Comparison of ENCODE assay signal across 20 cellular contexts in genomic region chr6:12419626-12420272, GRCh38.
DNase-seq lines count a peak whose midpoint lies in the region; ATAC-seq and TF ChIP-seq lines count a peak whose summit lies in the region.
"Had no signal": no experiment of that assay in that cellular context is flagged by ENCODE, and none has a peak within 500 bp of the region (broad histone marks: within the 10 kb centered on the region; RNA-seq: fewer than 3 reads in every experiment).

No MANE protein-coding gene starts in this region.

- H3K36me3 ChIP-seq in tibial artery, result no peaks in the 10 kb centered on the region
- H3K36me3 ChIP-seq: sigmoid colon had no signal

- H3K27ac ChIP-seq in tibial artery, result peak overlapping the region; percentile 32 to 55

- no peaks in the 10 kb centered on the region for H3K9me3 ChIP-seq in tibial artery
- H3K9me3 ChIP-seq: sigmoid colon had no signal

- intact Hi-C loops in tibial artery (cut with DNase I; ENCODE audit: low total_unique reads), result no loop called here

- ATAC-seq in left lobe of liver, result peak; percentile 45
- ATAC-seq in GM18861 (IDR thresholded peaks at IDR 0.05; ENCODE audit: unreplicated experiment), result no peak
- ATAC-seq in HG02571 (IDR thresholded peaks at IDR 0.05; ENCODE audit: unreplicated experiment), result no peak
- ATAC-seq: stimulated activated naive B cell treated with anti-CD40 and anti-IgM and Interleukin-4, amounts not matched to agents 10 μg/mL and 1 μg/mL and 100 μg/mL, for 72 hours had no signal

- DNase-seq in HT-29 (ENCODE audit: low spot score), result peak; percentile 33
- peak; percentile 45 for DNase-seq in epithelial cell of esophagus (ENCODE audit: low read depth)
- no peak for DNase-seq in left lobe of liver (ENCODE audit: low spot score)
- DNase-seq in tibial artery, result no peak
- no peak for DNase-seq in activated CD8-positive, alpha-beta memory T cell treated with anti-CD3 and anti-CD28 coated beads for 24 hours
- DNase-seq: activated CD4-positive, alpha-beta T cell treated with anti-CD3 and anti-CD28 coated beads for 4 hours; activated T-cell treated with anti-CD3 and anti-CD28 coated beads, Interleukin-2, amount 50 U/mL, for 24 hours; cerebellar nuclear complex; H9; KBM-7; mesenchymal stem cell; MM.1S; NCI-H1417; NCI-H2029 treated with DMSO at 0.1 percent for 48 hours; NCI-H226; sigmoid colon; stimulated activated CD4-positive, alpha-beta T cell treated with anti-CD3 and anti-CD28 coated beads, Interleukin-15, amount 100 ng/mL, for 24 hours; stimulated activated naive B cell treated with anti-CD40 and anti-IgM and Interleukin-4, amounts not matched to agents 10 μg/mL and 1 μg/mL and 100 μg/mL, for 72 hours had no signal

- peaks cover 0 to 48% (median 16%) of the 10 kb centered on the region in 4 donors for H3K4me1 ChIP-seq in tibial artery

- TF ChIP-seq CTCF in epithelial cell of esophagus (IDR thresholded peaks at IDR 0.05; ENCODE audit: insufficient read depth, low read depth, low read length, missing control alignments) (no peak), tibial artery (IDR thresholded peaks at IDR 0.05) (no peak)

- no peak overlapping the region for H3K4me3 ChIP-seq in epithelial cell of esophagus (ENCODE audit: low read length)
- no peak overlapping the region for H3K4me3 ChIP-seq in tibial artery
- H3K4me3 ChIP-seq: sigmoid colon had no signal

- no peaks in the 10 kb centered on the region for H3K27me3 ChIP-seq in tibial artery
- H3K27me3 ChIP-seq: sigmoid colon had no signal

Comparison
In these comparisons a context has a peak if more than half of its experiments do, and no peak if none do; other contexts are left out.
1. DNase-seq: peak in HT-29 (single experiment) and epithelial cell of esophagus (single experiment); none in left lobe of liver (single experiment), tibial artery (0 of 2) and activated CD8-positive, alpha-beta memory T cell treated with anti-CD3 and anti-CD28 coated beads for 24 hours (single experiment).